In the genomic region with DNA sequence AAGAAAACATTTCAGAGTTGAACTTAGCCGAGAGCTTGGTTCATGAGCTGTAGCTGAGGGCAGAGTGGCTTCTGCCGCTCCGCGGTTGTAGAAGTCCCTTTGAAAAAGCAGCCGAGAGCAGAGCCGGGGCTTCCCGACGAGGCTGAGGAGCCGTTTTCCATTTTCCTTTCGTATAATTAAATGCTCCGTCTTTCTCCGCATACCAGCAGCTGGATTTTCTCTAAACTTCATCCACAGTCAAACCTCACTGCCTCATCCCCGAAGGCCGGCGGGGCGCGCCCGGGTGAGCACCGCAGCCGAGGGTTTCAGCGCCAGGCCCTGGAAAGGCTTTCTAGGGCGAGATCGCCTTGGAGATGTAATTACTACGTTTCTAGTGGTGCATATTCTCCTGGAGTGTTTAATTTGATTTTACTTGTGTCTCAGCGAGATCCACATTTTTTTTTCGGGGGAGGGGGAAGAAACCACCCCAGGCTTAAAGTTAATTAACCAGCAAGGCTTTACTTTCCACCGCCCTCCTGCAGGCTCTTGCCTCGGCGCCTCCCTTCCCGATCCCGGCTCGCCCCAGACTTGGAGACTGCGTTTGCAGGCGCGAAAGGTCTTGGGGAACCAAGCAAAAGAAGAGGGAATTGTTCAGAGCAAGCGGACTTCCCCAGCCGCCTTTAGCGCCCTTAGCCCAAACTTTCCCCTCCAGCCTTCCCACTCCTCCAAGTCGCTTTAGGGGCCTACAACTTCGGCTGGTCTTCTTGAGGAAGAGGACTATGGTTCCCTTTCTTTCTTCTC, we compare ENCODE assay signal across 17 cellular contexts. TPM values are rescaled to one million over a fixed set of nuclear protein-coding genes. Genes with fewer than 3 reads are reported as not detected.
DNase-seq lines count a peak whose midpoint lies in the region; ATAC-seq and TF ChIP-seq lines count a peak whose summit lies in the region.
"Had no signal": no experiment of that assay in that cellular context is flagged by ENCODE, and none has a peak within 500 bp of the region (broad histone marks: within the 10 kb centered on the region; RNA-seq: fewer than 3 reads in every experiment).

No MANE protein-coding gene starts in this region.

- CTCF ChIA-PET in activated B cell treated with CpG ODN at 0.5 μM for 24 hours (lab: Charles Lee) = no interaction called here

- H3K27me3 ChIP-seq in left ventricle myocardium inferior (ENCODE audit: low read depth) (peaks cover 100% of the 10 kb centered on the region), right atrium auricular region (peaks cover 58 to 73% of the 10 kb centered on the region in 2 donors)

- H3K4me3 Mint-ChIP-seq in activated B cell treated with CpG ODN at 0.5 μM for 24 hours = peak overlapping the region; percentile 24
- H3K4me3 Mint-ChIP-seq in stimulated activated naive B cell treated with anti-CD40 and anti-IgM and Interleukin-4, amounts not matched to agents 10 μg/mL and 1 μg/mL and 100 μg/mL, for 72 hours = peak overlapping the region; percentile 26 to 67

- H3K27ac Mint-ChIP-seq in activated B cell treated with CpG ODN at 0.5 μM for 24 hours = no peak overlapping the region
- H3K27ac Mint-ChIP-seq in stimulated activated naive B cell treated with anti-CD40 and anti-IgM and Interleukin-4, amounts not matched to agents 10 μg/mL and 1 μg/mL and 100 μg/mL, for 72 hours = peak overlapping the region; percentile 22

- H3K27ac ChIP-seq in left ventricle myocardium inferior (replicated peaks) (no peak overlapping the region), right atrium auricular region (no peak overlapping the region)
- H3K27ac ChIP-seq: gastrocnemius medialis had no signal

- no peak for DNase-seq in left ventricle myocardium inferior
- no peak for DNase-seq in right atrium auricular region (ENCODE audit: low spot score)
- no peak for DNase-seq in activated B cell treated with CpG ODN at 0.5 μM for 24 hours
- DNase-seq in islet precursor cell = peak; percentile 60
- no peak for DNase-seq in stimulated activated naive B cell treated with anti-CD40 and anti-IgM and Interleukin-4, amounts not matched to agents 10 μg/mL and 1 μg/mL and 100 μg/mL, for 72 hours
- DNase-seq in EL = no peak
- no peak for DNase-seq in AML-193 (lab: John Stamatoyannopoulos, UW)
- no peak for DNase-seq in stimulated activated CD8-positive, alpha-beta memory T cell treated with anti-CD3 and anti-CD28 coated beads, Interleukin-4, amount 100 ng/mL, for 48 hours
- DNase-seq: cerebellar nuclear complex, COR-L47, gastrocnemius medialis, NCI-H1694 treated with DMSO at 0.1 percent for 48 hours, NCI-H446, T-helper 2 cell had no signal

- POLR2A ChIA-PET in activated B cell treated with CpG ODN at 0.5 μM for 24 hours (lab: Charles Lee) = no interaction called here

- no peak for ATAC-seq in activated B cell treated with CpG ODN at 0.5 μM for 24 hours (ENCODE audit: low read depth)
- ATAC-seq in stimulated activated naive B cell treated with anti-CD40 and anti-IgM and Interleukin-4, amounts not matched to agents 10 μg/mL and 1 μg/mL and 100 μg/mL, for 72 hours (replicated peaks) = no peak
- ATAC-seq: activated CD4-positive, CD25-positive, alpha-beta regulatory T cell treated with anti-CD3 and anti-CD28 coated beads, Interleukin-2, amount 50 U/mL, for 24 hours; gastrocnemius medialis had no signal

- H3K4me3 ChIP-seq in left ventricle myocardium inferior = peak overlapping the region; percentile 31
- H3K4me3 ChIP-seq in right atrium auricular region = peak overlapping the region in 1 of 2 donors; percentile 3
- H3K4me3 ChIP-seq: gastrocnemius medialis had no signal

- TF ChIP-seq CTCF in left ventricle myocardium inferior (IDR thresholded peaks at IDR 0.05; ENCODE audit: borderline replicate concordance) (no peak), right atrium auricular region (IDR thresholded peaks at IDR 0.05) (no peak), activated B cell treated with CpG ODN at 0.5 μM for 24 hours (IDR thresholded peaks at IDR 0.05) (no peak)

- no peaks in the 10 kb centered on the region for H3K9me3 Mint-ChIP-seq in activated B cell treated with CpG ODN at 0.5 μM for 24 hours
- no peaks in the 10 kb centered on the region for H3K9me3 Mint-ChIP-seq in stimulated activated naive B cell treated with anti-CD40 and anti-IgM and Interleukin-4, amounts not matched to agents 10 μg/mL and 1 μg/mL and 100 μg/mL, for 72 hours

- peaks cover 76% of the 10 kb centered on the region for H3K27me3 Mint-ChIP-seq in activated B cell treated with CpG ODN at 0.5 μM for 24 hours
- peaks cover 83 to 95% of the 10 kb centered on the region in 2 donors for H3K27me3 Mint-ChIP-seq in stimulated activated naive B cell treated with anti-CD40 and anti-IgM and Interleukin-4, amounts not matched to agents 10 μg/mL and 1 μg/mL and 100 μg/mL, for 72 hours

- H3K4me1 Mint-ChIP-seq in activated B cell treated with CpG ODN at 0.5 μM for 24 hours = peaks cover 9% of the 10 kb centered on the region
- H3K4me1 Mint-ChIP-seq in stimulated activated naive B cell treated with anti-CD40 and anti-IgM and Interleukin-4, amounts not matched to agents 10 μg/mL and 1 μg/mL and 100 μg/mL, for 72 hours = peaks cover 9 to 13% of the 10 kb centered on the region in 2 donors

- intact Hi-C loops in left ventricle myocardium inferior (cut with micrococcal nuclease) (no loop called here), activated B cell treated with CpG ODN at 0.5 μM for 24 hours (cut with micrococcal nuclease) (loop anchor here (5.0 kb wide), 1 partner anchor 37 kb away; a partner anchor contains a TSS)

- no peaks in the 10 kb centered on the region for H3K36me3 Mint-ChIP-seq in activated B cell treated with CpG ODN at 0.5 μM for 24 hours (ENCODE audit: low read depth)
- peaks cover 0 to 1% of the 10 kb centered on the region in 2 donors for H3K36me3 Mint-ChIP-seq in stimulated activated naive B cell treated with anti-CD40 and anti-IgM and Interleukin-4, amounts not matched to agents 10 μg/mL and 1 μg/mL and 100 μg/mL, for 72 hours

- H3K4me1 ChIP-seq in left ventricle myocardium inferior = peaks cover 20% of the 10 kb centered on the region
- H3K4me1 ChIP-seq in right atrium auricular region = peaks cover 0 to 27% of the 10 kb centered on the region in 2 donors

- H3K36me3 ChIP-seq in left ventricle myocardium inferior = no peaks in the 10 kb centered on the region
- no peaks in the 10 kb centered on the region for H3K36me3 ChIP-seq in right atrium auricular region
- H3K36me3 ChIP-seq: gastrocnemius medialis had no signal

- H3K9me3 ChIP-seq in left ventricle myocardium inferior (replicated peaks) (no peaks in the 10 kb centered on the region), right atrium auricular region (no peaks in the 10 kb centered on the region)
- H3K9me3 ChIP-seq: gastrocnemius medialis had no signal

RNA-seq across cellular contexts. Expression of a gene that starts 2.9 kb away (rescaled TPM):
- total RNA-seq in left ventricle myocardium inferior (not detected), right atrium auricular region (not detected), activated B cell treated with CpG ODN at 0.5 μM for 24 hours (not detected in 2 replicates)
- total RNA-seq: liver, pulmonary artery endothelial cell had no signal

RNA-seq across cellular contexts. Expression of a gene that starts 19.0 kb away (rescaled TPM):
- total RNA-seq in left ventricle myocardium inferior = not detected
- not detected for total RNA-seq in right atrium auricular region
- not detected in 2 replicates for total RNA-seq in activated B cell treated with CpG ODN at 0.5 μM for 24 hours
- total RNA-seq: gastrocnemius medialis, liver, pulmonary artery endothelial cell had no signal

RNA-seq across cellular contexts. Expression of a gene that starts 37.2 kb away (rescaled TPM):
- total RNA-seq in left ventricle myocardium inferior (not detected), right atrium auricular region (not detected), activated B cell treated with CpG ODN at 0.5 μM for 24 hours (not detected in 2 replicates)
- total RNA-seq: liver, pulmonary artery endothelial cell had no signal

RNA-seq across cellular contexts. Expression of a gene that starts 39.0 kb away (rescaled TPM):
- total RNA-seq in left ventricle myocardium inferior (not detected), right atrium auricular region (not detected), activated B cell treated with CpG ODN at 0.5 μM for 24 hours (not detected in 2 replicates)
- total RNA-seq: liver, pulmonary artery endothelial cell had no signal

RNA-seq across cellular contexts. Expression of a gene that starts 49.2 kb away (rescaled TPM):
- total RNA-seq in left ventricle myocardium inferior = not detected
- not detected for total RNA-seq in right atrium auricular region
- total RNA-seq in activated B cell treated with CpG ODN at 0.5 μM for 24 hours = not detected in 2 replicates
- total RNA-seq: liver, pulmonary artery endothelial cell had no signal
